Comparison of ENCODE assay signal across 9 cellular contexts in genomic region chr5:74579215-74579614, GRCh38.
DNase-seq lines count a peak whose midpoint lies in the region; ATAC-seq, FAIRE-seq and TF ChIP-seq lines count a peak whose summit lies in the region.
"Had no signal": no experiment of that assay in that cellular context is flagged by ENCODE, and none has a peak within 500 bp of the region (broad histone marks: within the 10 kb centered on the region; RNA-seq: fewer than 3 reads in every experiment).

No MANE protein-coding gene starts in this region.

- peaks cover 38 to 42% (median 41%) of the 10 kb centered on the region in 3 donors for H3K4me1 Mint-ChIP-seq in T-cell
- peaks cover 25% of the 10 kb centered on the region for H3K4me1 Mint-ChIP-seq in activated naive CD8-positive, alpha-beta T cell treated with anti-CD3 and anti-CD28 coated beads, Interleukin-2, amount 10 ng/mL, durations not matched to agents 7 days and 5 days

- H3K27ac Mint-ChIP-seq in T-cell: peak overlapping the region; percentile 88 to 91
- peak overlapping the region; percentile 14 for H3K27ac Mint-ChIP-seq in activated naive CD8-positive, alpha-beta T cell treated with anti-CD3 and anti-CD28 coated beads, Interleukin-2, amount 10 ng/mL, durations not matched to agents 7 days and 5 days

- no peak overlapping the region for H3K27ac ChIP-seq in uterus

- H3K9me3 Mint-ChIP-seq in T-cell: no peaks in the 10 kb centered on the region
- H3K9me3 Mint-ChIP-seq in activated naive CD8-positive, alpha-beta T cell treated with anti-CD3 and anti-CD28 coated beads, Interleukin-2, amount 10 ng/mL, durations not matched to agents 7 days and 5 days: no peaks in the 10 kb centered on the region

- TF ChIP-seq CTCF in uterus (IDR thresholded peaks at IDR 0.05): no peak

- DNase-seq in GM12891 (ENCODE audit: insufficient read length, low spot score) (no peak), T-cell (peak in 33 of 34 experiments; percentile 15 to 73 (median 35)), SHP77 treated with DMSO at 0.1 percent for 48 hours (lab: John Stamatoyannopoulos, UW) (no peak), NCI-H1436 treated with DMSO at 0.1 percent for 48 hours (lab: John Stamatoyannopoulos, UW) (no peak), uterus (no peak)
- no peak for DNase-seq in activated naive CD8-positive, alpha-beta T cell treated with anti-CD3 and anti-CD28 coated beads, Interleukin-2, amount 10 ng/mL, durations not matched to agents 7 days and 5 days
- DNase-seq in stimulated activated CD8-positive, alpha-beta memory T cell treated with anti-CD3 and anti-CD28 coated beads, Interleukin-7, amount 100 ng/mL, for 24 hours (ENCODE audit: low read depth): peak; percentile 21

- POLR2A ChIA-PET in T-cell (lab: Charles Lee): no interaction called here
- POLR2A ChIA-PET in activated naive CD8-positive, alpha-beta T cell treated with anti-CD3 and anti-CD28 coated beads, Interleukin-2, amount 10 ng/mL, durations not matched to agents 7 days and 5 days (lab: Charles Lee): no interaction called here

- ATAC-seq in HG02763 (IDR thresholded peaks at IDR 0.05; ENCODE audit: unreplicated experiment) (peak; percentile 66), T-cell (replicated peaks in 1 of 4) (peak; percentile 56 to 91 (median 74))
- ATAC-seq in activated naive CD8-positive, alpha-beta T cell treated with anti-CD3 and anti-CD28 coated beads, Interleukin-2, amount 10 ng/mL, durations not matched to agents 7 days and 5 days (ENCODE audit: low read depth): peak; percentile 76

- H3K36me3 ChIP-seq in uterus: no peaks in the 10 kb centered on the region

- no peaks in the 10 kb centered on the region for H3K9me3 ChIP-seq in uterus

- no peaks in the 10 kb centered on the region for H3K27me3 ChIP-seq in uterus

- FAIRE-seq in GM12891 (lab: Jason Lieb, UNC): peak; percentile 58
- FAIRE-seq: colon had no signal

- TF ChIP-seq POLR2A in GM12891 (IDR thresholded peaks at IDR 0.05; ENCODE audit: low read depth, low read length) (no peak), uterus (IDR thresholded peaks at IDR 0.05) (no peak)

- no peaks in the 10 kb centered on the region for H3K27me3 Mint-ChIP-seq in T-cell
- peaks cover 13% of the 10 kb centered on the region for H3K27me3 Mint-ChIP-seq in activated naive CD8-positive, alpha-beta T cell treated with anti-CD3 and anti-CD28 coated beads, Interleukin-2, amount 10 ng/mL, durations not matched to agents 7 days and 5 days

- intact Hi-C loops in uterus (cut with DNase I; ENCODE audit: low total_unique reads): no loop called here

- no peaks in the 10 kb centered on the region for H3K4me1 ChIP-seq in uterus

- H3K36me3 Mint-ChIP-seq in T-cell: no peaks in the 10 kb centered on the region
- H3K36me3 Mint-ChIP-seq in activated naive CD8-positive, alpha-beta T cell treated with anti-CD3 and anti-CD28 coated beads, Interleukin-2, amount 10 ng/mL, durations not matched to agents 7 days and 5 days: no peaks in the 10 kb centered on the region

- no peak overlapping the region for H3K4me3 ChIP-seq in uterus

- H3K4me3 Mint-ChIP-seq in T-cell: peak overlapping the region; percentile 11 to 59 (median 29)
- H3K4me3 Mint-ChIP-seq in activated naive CD8-positive, alpha-beta T cell treated with anti-CD3 and anti-CD28 coated beads, Interleukin-2, amount 10 ng/mL, durations not matched to agents 7 days and 5 days: peak overlapping the region; percentile 7

- CTCF ChIA-PET in T-cell (lab: Charles Lee): no interaction called here

TF ChIP-seq in GM12891, 5 proteins besides CTCF, POLR2A, EP300 and RAD21:
- TF ChIP-seq SPI1 (IDR thresholded peaks at IDR 0.05; ENCODE audit: low read depth, low read length) (peak; percentile 83), POU2F2 (IDR thresholded peaks at IDR 0.05; ENCODE audit: low read depth, low read length) (peak; percentile 70; the same call in 1 of the 2 replicates), TAF1 (IDR thresholded peaks at IDR 0.05; ENCODE audit: low read depth, low read length) (no peak)

Comparison
In these comparisons a context has a peak if more than half of its experiments do, and no peak if none do; other contexts are left out.
1. DNase-seq: peak in T-cell (33 of 34) and stimulated activated CD8-positive, alpha-beta memory T cell treated with anti-CD3 and anti-CD28 coated beads, Interleukin-7, amount 100 ng/mL, for 24 hours (single experiment); none in GM12891 (single experiment), activated naive CD8-positive, alpha-beta T cell treated with anti-CD3 and anti-CD28 coated beads, Interleukin-2, amount 10 ng/mL, durations not matched to agents 7 days and 5 days (single experiment), SHP77 treated with DMSO at 0.1 percent for 48 hours (single experiment), NCI-H1436 treated with DMSO at 0.1 percent for 48 hours (single experiment) and uterus (0 of 2).
2. Peak in every context shown above with its lines, with median percentiles within 50 percentile points of each other: ATAC-seq.